13 cellular contexts compared by ENCODE assay signal in the genomic region with DNA sequence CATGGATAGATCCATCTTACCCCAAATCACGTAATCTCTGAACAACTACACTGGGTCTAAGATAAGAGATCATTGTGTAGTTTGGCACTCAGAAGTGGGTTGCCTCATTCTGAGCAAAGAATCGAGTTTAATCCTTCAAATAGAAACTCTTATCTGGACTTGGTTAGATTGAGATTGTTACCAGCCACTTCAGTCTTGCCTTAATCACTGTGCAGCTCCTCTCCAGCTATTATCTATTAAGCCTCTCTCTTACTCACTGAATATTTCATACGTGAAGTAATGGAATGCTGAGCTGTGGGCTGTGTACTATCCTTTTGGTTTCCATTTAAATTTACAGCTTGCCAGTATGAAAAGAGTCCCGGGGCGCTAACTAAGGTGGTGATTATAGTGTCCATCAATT.
A peak's percentile ranks its signal among the peaks of the same experiment; 100 is the strongest.
DNase-seq lines count a peak whose midpoint lies in the region; ATAC-seq, FAIRE-seq and TF ChIP-seq lines count a peak whose summit lies in the region.
"Had no signal": no experiment of that assay in that cellular context is flagged by ENCODE, and none has a peak within 500 bp of the region (broad histone marks: within the 10 kb centered on the region; RNA-seq: fewer than 3 reads in every experiment).

No MANE protein-coding gene starts in this region.

- DNase-seq in ELR (ENCODE audit: low read depth) (peak; percentile 68), astrocyte (ENCODE audit: low read depth) (peak; percentile 96), left cardiac atrium (no peak), sciatic nerve (ENCODE audit: low spot score) (no peak), NCI-H774 (lab: John Stamatoyannopoulos, UW) (no peak)
- DNase-seq in activated CD8-positive, alpha-beta memory T cell treated with anti-CD3 and anti-CD28 coated beads, Interleukin-2, amount 10 ng/mL, durations not matched to agents 7 days and 5 days: no peak
- DNase-seq in CD8-positive, alpha-beta memory T cell: no peak
- DNase-seq: activated naive CD8-positive, alpha-beta T cell treated with anti-CD3 and anti-CD28 coated beads for 36 hours; NCI-H1436; occipital lobe had no signal

- H3K4me3 ChIP-seq in astrocyte (ENCODE audit: insufficient read depth, low read depth, low read length): peak overlapping the region; percentile 31
- H3K4me3 ChIP-seq in CD8-positive, alpha-beta memory T cell (ENCODE audit: low read length): no peak overlapping the region

- no peaks in the 10 kb centered on the region for H3K36me3 Mint-ChIP-seq in astrocyte (ENCODE audit: low read depth, unreplicated experiment)
- no peaks in the 10 kb centered on the region for H3K36me3 Mint-ChIP-seq in activated CD8-positive, alpha-beta memory T cell treated with anti-CD3 and anti-CD28 coated beads, Interleukin-2, amount 10 ng/mL, durations not matched to agents 7 days and 5 days
- no peaks in the 10 kb centered on the region for H3K36me3 Mint-ChIP-seq in CD8-positive, alpha-beta memory T cell
- H3K36me3 Mint-ChIP-seq: activated naive CD8-positive, alpha-beta T cell treated with anti-CD3 and anti-CD28 coated beads for 36 hours; stimulated activated memory B cell treated with anti-CD40 and anti-IgM and Interleukin-4, amounts not matched to agents 10 μg/mL and 1 μg/mL and 100 μg/mL, for 72 hours had no signal

- H2AFZ ChIP-seq in astrocyte (ENCODE audit: low read depth, low read length): peak overlapping the region; percentile 59

- no peaks in the 10 kb centered on the region for H3K27me3 Mint-ChIP-seq in astrocyte (ENCODE audit: low read depth, unreplicated experiment)
- no peaks in the 10 kb centered on the region for H3K27me3 Mint-ChIP-seq in activated CD8-positive, alpha-beta memory T cell treated with anti-CD3 and anti-CD28 coated beads, Interleukin-2, amount 10 ng/mL, durations not matched to agents 7 days and 5 days
- H3K27me3 Mint-ChIP-seq in CD8-positive, alpha-beta memory T cell: peaks cover 0 to 2% of the 10 kb centered on the region in 2 donors
- H3K27me3 Mint-ChIP-seq: activated naive CD8-positive, alpha-beta T cell treated with anti-CD3 and anti-CD28 coated beads for 36 hours; dendritic cell treated with granulocyte-macrophage colony-stimulating factor and Interleukin-4, amounts not matched to agents 40 ng/mL and 50 ng/mL, for 4 days had no signal

- H3K4me1 ChIP-seq in astrocyte (ENCODE audit: insufficient read depth, low read length): peaks cover 7% of the 10 kb centered on the region
- H3K4me1 ChIP-seq in CD8-positive, alpha-beta memory T cell (ENCODE audit: insufficient read depth, low read length): no peaks in the 10 kb centered on the region

- H3K27me3 ChIP-seq in astrocyte (ENCODE audit: insufficient read depth, low read length): no peaks in the 10 kb centered on the region
- H3K27me3 ChIP-seq in CD8-positive, alpha-beta memory T cell (ENCODE audit: insufficient read depth, low read length, poor library complexity, severe bottlenecking): no peaks in the 10 kb centered on the region

- no peaks in the 10 kb centered on the region for H3K9me3 ChIP-seq in astrocyte (ENCODE audit: insufficient read depth, low read depth, low read length)
- H3K9me3 ChIP-seq in CD8-positive, alpha-beta memory T cell (ENCODE audit: low read length): no peaks in the 10 kb centered on the region

- H3K27ac Mint-ChIP-seq in astrocyte (ENCODE audit: unreplicated experiment): peak overlapping the region; percentile 75
- H3K27ac Mint-ChIP-seq in activated CD8-positive, alpha-beta memory T cell treated with anti-CD3 and anti-CD28 coated beads, Interleukin-2, amount 10 ng/mL, durations not matched to agents 7 days and 5 days: no peak overlapping the region
- no peak overlapping the region for H3K27ac Mint-ChIP-seq in CD8-positive, alpha-beta memory T cell
- H3K27ac Mint-ChIP-seq: activated naive CD8-positive, alpha-beta T cell treated with anti-CD3 and anti-CD28 coated beads for 36 hours; dendritic cell treated with granulocyte-macrophage colony-stimulating factor and Interleukin-4, amounts not matched to agents 40 ng/mL and 50 ng/mL, for 4 days; stimulated activated memory B cell treated with anti-CD40 and anti-IgM and Interleukin-4, amounts not matched to agents 10 μg/mL and 1 μg/mL and 100 μg/mL, for 72 hours had no signal

- no peak for TF ChIP-seq CTCF in astrocyte (IDR thresholded peaks at IDR 0.05; ENCODE audit: insufficient read depth, low read depth, low read length)

- H4K20me1 ChIP-seq in astrocyte (ENCODE audit: insufficient read depth, low read length): no peaks in the 10 kb centered on the region

- intact Hi-C loops in left cardiac atrium (cut with DNase I) (no loop called here), sciatic nerve (cut with DNase I) (no loop called here)

- peak overlapping the region; percentile 70 for H3K9ac ChIP-seq in astrocyte (ENCODE audit: low read length)

- peaks cover 30% of the 10 kb centered on the region for H3K4me1 Mint-ChIP-seq in astrocyte (ENCODE audit: low read depth, unreplicated experiment)
- no peaks in the 10 kb centered on the region for H3K4me1 Mint-ChIP-seq in activated CD8-positive, alpha-beta memory T cell treated with anti-CD3 and anti-CD28 coated beads, Interleukin-2, amount 10 ng/mL, durations not matched to agents 7 days and 5 days
- H3K4me1 Mint-ChIP-seq in CD8-positive, alpha-beta memory T cell: no peaks in the 10 kb centered on the region
- H3K4me1 Mint-ChIP-seq: activated naive CD8-positive, alpha-beta T cell treated with anti-CD3 and anti-CD28 coated beads for 36 hours; stimulated activated memory B cell treated with anti-CD40 and anti-IgM and Interleukin-4, amounts not matched to agents 10 μg/mL and 1 μg/mL and 100 μg/mL, for 72 hours had no signal

- no peaks in the 10 kb centered on the region for H3K79me2 ChIP-seq in astrocyte (ENCODE audit: insufficient read depth, low read length)

- peak; percentile 65 for FAIRE-seq in astrocyte (lab: Jason Lieb, UNC)

- H3K4me3 Mint-ChIP-seq in astrocyte (ENCODE audit: unreplicated experiment): no peak overlapping the region
- no peak overlapping the region for H3K4me3 Mint-ChIP-seq in activated CD8-positive, alpha-beta memory T cell treated with anti-CD3 and anti-CD28 coated beads, Interleukin-2, amount 10 ng/mL, durations not matched to agents 7 days and 5 days
- no peak overlapping the region for H3K4me3 Mint-ChIP-seq in CD8-positive, alpha-beta memory T cell
- H3K4me3 Mint-ChIP-seq: activated naive CD8-positive, alpha-beta T cell treated with anti-CD3 and anti-CD28 coated beads for 36 hours; dendritic cell treated with granulocyte-macrophage colony-stimulating factor and Interleukin-4, amounts not matched to agents 40 ng/mL and 50 ng/mL, for 4 days; stimulated activated memory B cell treated with anti-CD40 and anti-IgM and Interleukin-4, amounts not matched to agents 10 μg/mL and 1 μg/mL and 100 μg/mL, for 72 hours had no signal

- H3K27ac ChIP-seq in astrocyte (ENCODE audit: low read depth, low read length): peak overlapping the region; percentile 72
- H3K27ac ChIP-seq in CD8-positive, alpha-beta memory T cell (ENCODE audit: low read depth, low read length): no peak overlapping the region

- POLR2A ChIA-PET in CD8-positive, alpha-beta memory T cell (lab: Charles Lee): no interaction called here

- peaks cover 4% of the 10 kb centered on the region for H3K9me3 Mint-ChIP-seq in astrocyte (ENCODE audit: unreplicated experiment)
- no peaks in the 10 kb centered on the region for H3K9me3 Mint-ChIP-seq in activated CD8-positive, alpha-beta memory T cell treated with anti-CD3 and anti-CD28 coated beads, Interleukin-2, amount 10 ng/mL, durations not matched to agents 7 days and 5 days (ENCODE audit: low read depth)
- H3K9me3 Mint-ChIP-seq in CD8-positive, alpha-beta memory T cell: peaks cover 0 to 5% (median 3%) of the 10 kb centered on the region in 5 donors
- H3K9me3 Mint-ChIP-seq: dendritic cell treated with granulocyte-macrophage colony-stimulating factor and Interleukin-4, amounts not matched to agents 40 ng/mL and 50 ng/mL, for 4 days had no signal

- ATAC-seq in left cardiac atrium: peak; percentile 77 to 98
- peak; percentile 89 for ATAC-seq in sciatic nerve
- no peak for ATAC-seq in activated CD8-positive, alpha-beta memory T cell treated with anti-CD3 and anti-CD28 coated beads, Interleukin-2, amount 10 ng/mL, durations not matched to agents 7 days and 5 days
- no peak for ATAC-seq in GM21737 (IDR thresholded peaks at IDR 0.05; ENCODE audit: unreplicated experiment)
- ATAC-seq: stimulated activated memory B cell treated with anti-CD40 and anti-IgM and Interleukin-4, amounts not matched to agents 10 μg/mL and 1 μg/mL and 100 μg/mL, for 72 hours had no signal

- H3K36me3 ChIP-seq in astrocyte (ENCODE audit: insufficient read depth, low read length): no peaks in the 10 kb centered on the region
- no peaks in the 10 kb centered on the region for H3K36me3 ChIP-seq in CD8-positive, alpha-beta memory T cell (ENCODE audit: insufficient read depth, low read length)

- CTCF ChIA-PET in activated CD8-positive, alpha-beta memory T cell treated with anti-CD3 and anti-CD28 coated beads, Interleukin-2, amount 10 ng/mL, durations not matched to agents 7 days and 5 days (lab: Charles Lee): no interaction called here
- CTCF ChIA-PET in CD8-positive, alpha-beta memory T cell (lab: Charles Lee): no interaction called here

- peak overlapping the region; percentile 78 for H3K4me2 ChIP-seq in astrocyte (ENCODE audit: low read length)

Comparison
In these comparisons a context has a peak if more than half of its experiments do, and no peak if none do; other contexts are left out.
1. DNase-seq: peak in ELR (single experiment) and astrocyte (single experiment); none in left cardiac atrium (single experiment), sciatic nerve (single experiment), activated CD8-positive, alpha-beta memory T cell treated with anti-CD3 and anti-CD28 coated beads, Interleukin-2, amount 10 ng/mL, durations not matched to agents 7 days and 5 days (single experiment), NCI-H774 (single experiment) and CD8-positive, alpha-beta memory T cell (0 of 5).
2. ATAC-seq: peak in left cardiac atrium (2 of 2) and sciatic nerve (single experiment); none in activated CD8-positive, alpha-beta memory T cell treated with anti-CD3 and anti-CD28 coated beads, Interleukin-2, amount 10 ng/mL, durations not matched to agents 7 days and 5 days (single experiment) and GM21737 (single experiment).